In the genomic region with DNA sequence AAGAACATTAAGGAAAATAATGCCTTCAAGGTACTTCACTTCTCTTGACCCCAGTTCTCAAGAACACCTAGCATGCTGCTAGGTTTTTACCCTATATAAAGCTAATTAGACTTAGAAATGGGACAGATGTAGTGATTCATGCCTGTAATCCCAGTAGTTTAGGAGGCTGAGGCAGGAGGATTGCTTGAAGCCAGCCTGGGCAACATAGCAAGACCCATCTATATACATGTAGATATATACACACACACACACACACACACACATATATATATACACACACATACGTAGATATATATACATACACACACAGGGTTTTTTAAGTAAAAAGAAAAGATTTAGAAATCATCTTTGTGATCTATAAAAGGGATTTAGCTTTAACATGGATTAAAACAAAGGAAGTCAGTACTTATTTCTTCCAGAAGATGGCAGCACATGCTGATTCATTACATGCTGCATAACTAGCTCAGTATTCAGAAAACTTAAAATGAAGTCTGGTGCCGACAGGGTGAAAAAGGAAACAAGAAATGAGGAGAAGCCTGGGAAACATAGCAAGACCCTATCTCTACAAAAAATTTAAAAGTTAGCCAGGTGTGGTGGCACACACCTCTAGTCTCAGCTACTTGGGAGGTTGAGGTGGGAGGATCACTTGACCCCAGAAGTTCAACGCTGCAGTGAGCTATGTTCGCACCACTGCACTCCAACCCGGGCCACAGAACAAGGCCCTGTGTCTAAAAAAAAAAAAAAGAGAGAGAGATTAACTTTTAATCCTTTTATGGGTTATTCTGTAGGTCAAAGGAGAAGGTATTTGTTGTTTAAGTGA, we compare ENCODE assay signal across 8 cellular contexts. TPM values are rescaled to one million over a fixed set of nuclear protein-coding genes. Genes with fewer than 3 reads are reported as not detected.
DNase-seq lines count a peak whose midpoint lies in the region; FAIRE-seq and TF ChIP-seq lines count a peak whose summit lies in the region.

No MANE protein-coding gene starts in this region.

- no peak overlapping the region for H3K27ac ChIP-seq in WERI-Rb-1
- H3K27ac ChIP-seq in neuronal stem cell (replicated peaks; ENCODE audit: low read length): no peak overlapping the region

- H2BK5ac ChIP-seq in neuronal stem cell (ENCODE audit: low read length): no peak overlapping the region

- H3K9me3 ChIP-seq in WERI-Rb-1 (ENCODE audit: severe bottlenecking): no peaks in the 10 kb centered on the region
- H3K9me3 ChIP-seq in neuronal stem cell (replicated peaks in 1 of 2; ENCODE audit: control insufficient read depth in 2 of 2, insufficient read depth in 1 of 2, low read depth in 1 of 2, low read length in 2 of 2): no peaks in the 10 kb centered on the region

- TF ChIP-seq CTCF in WERI-Rb-1 (IDR thresholded peaks at IDR 0.05; ENCODE audit: low read depth, low read length): peak; percentile 38; the same call in 1 of the 2 replicates
- TF ChIP-seq CTCF in fibroblast of pulmonary artery (IDR thresholded peaks at IDR 0.05; ENCODE audit: low read length, missing control alignments): peak; percentile 66

- H4K8ac ChIP-seq in neuronal stem cell (ENCODE audit: low read depth, low read length): no peak overlapping the region

- H3K27me3 ChIP-seq in WERI-Rb-1 (ENCODE audit: insufficient read depth, low read depth, severe bottlenecking): no peaks in the 10 kb centered on the region
- no peaks in the 10 kb centered on the region for H3K27me3 ChIP-seq in neuronal stem cell (ENCODE audit: control insufficient read depth in 3 of 3, insufficient read depth in 3 of 3, low read depth in 1 of 3, low read length in 3 of 3)

- H3K4ac ChIP-seq in neuronal stem cell (ENCODE audit: low read length): no peak overlapping the region

- H3K36me3 ChIP-seq in WERI-Rb-1: peaks cover 38% of the 10 kb centered on the region
- H3K36me3 ChIP-seq in neuronal stem cell (replicated peaks in 1 of 2; ENCODE audit: control insufficient read depth in 2 of 2, insufficient read depth in 2 of 2, low read length in 2 of 2): peaks cover 21 to 82% of the 10 kb centered on the region in 2 donors

- H2BK120ac ChIP-seq in neuronal stem cell (ENCODE audit: low read depth, low read length): no peak overlapping the region

- H3K14ac ChIP-seq in neuronal stem cell (ENCODE audit: low read length): no peak overlapping the region

- no peak overlapping the region for H3K23ac ChIP-seq in neuronal stem cell (ENCODE audit: low read depth, low read length, poor library complexity)

- H2BK15ac ChIP-seq in neuronal stem cell (ENCODE audit: low read length): no peak overlapping the region

- no CpG with 5 or more reads among the region's 5 CpGs for WGBS in neuronal stem cell (ENCODE audit: extremely low coverage in 2 of 2, insufficient read length in 2 of 2, insufficient replicate concordance in 1 of 2), 2 donors

- H3K4me1 ChIP-seq in neuronal stem cell (ENCODE audit: control insufficient read depth in 2 of 2, insufficient read depth in 1 of 2, low read depth in 1 of 2, low read length in 2 of 2): no peaks in the 10 kb centered on the region

- no peak overlapping the region for H2AFZ ChIP-seq in neuronal stem cell (ENCODE audit: low read length)

- no peak overlapping the region for H4K91ac ChIP-seq in neuronal stem cell (ENCODE audit: low read depth, low read length, poor library complexity)

- H2AK5ac ChIP-seq in neuronal stem cell (ENCODE audit: low read depth, low read length): no peak overlapping the region

- no peak overlapping the region for H3K4me2 ChIP-seq in neuronal stem cell (ENCODE audit: insufficient read depth, low read length, poor library complexity, severe bottlenecking)

- H2BK12ac ChIP-seq in neuronal stem cell (ENCODE audit: low read length): no peak overlapping the region

- peaks cover 2% of the 10 kb centered on the region for H3K79me1 ChIP-seq in neuronal stem cell (ENCODE audit: low read depth, low read length)

- DNase-seq in AG08395 (ENCODE audit: low spot score): peak; percentile 67
- peak; percentile 6 for DNase-seq in NCI-H146 (lab: John Stamatoyannopoulos, UW)
- no peak for DNase-seq in WERI-Rb-1
- peak; percentile 84 for DNase-seq in fibroblast of pulmonary artery (ENCODE audit: low read depth)
- peak; percentile 42 for DNase-seq in neuronal stem cell (ENCODE audit: low spot score)
- no peak for DNase-seq in mesenteric fat pad (ENCODE audit: low spot score)
- no peak for DNase-seq in activated CD4-positive, alpha-beta T cell treated with anti-CD3 and anti-CD28 coated beads, Interleukin-2, amount 50 U/mL, for 1 hour

- peak; percentile 98 for FAIRE-seq in G401.6 (lab: Jason Lieb, UNC)

- H3K18ac ChIP-seq in neuronal stem cell (ENCODE audit: low read length): no peak overlapping the region

- H3K9ac ChIP-seq in neuronal stem cell (ENCODE audit: low read depth, low read length, poor library complexity): no peak overlapping the region

- H3K4me3 ChIP-seq in WERI-Rb-1 (ENCODE audit: low read depth, low read length) (no peak overlapping the region), fibroblast of pulmonary artery (replicated peaks; ENCODE audit: low read depth, low read length) (no peak overlapping the region), neuronal stem cell (ENCODE audit: low read length in 2 of 2) (no peak overlapping the region)

RNA-seq across cellular contexts. Expression of a gene that starts 28.5 kb away (rescaled TPM):
- 116 TPM for polyA plus RNA-seq in neuronal stem cell (2013, experiment 1 of 2)
- polyA plus RNA-seq in neuronal stem cell (2013, experiment 2 of 2): 120 TPM
- 44.8 TPM for total RNA-seq in mesenteric fat pad

Comparison
In these comparisons a context has a peak if more than half of its experiments do, and no peak if none do; other contexts are left out.
1. DNase-seq: peak in AG08395 (single experiment), NCI-H146 (single experiment), fibroblast of pulmonary artery (single experiment) and neuronal stem cell (single experiment); none in WERI-Rb-1 (single experiment), mesenteric fat pad (single experiment) and activated CD4-positive, alpha-beta T cell treated with anti-CD3 and anti-CD28 coated beads, Interleukin-2, amount 50 U/mL, for 1 hour (single experiment).